In genomic region chr22:27934069-27934468, GRCh38 we compare ENCODE assay signal across 30 cellular contexts.
"Had no signal": no experiment of that assay in that cellular context is flagged by ENCODE, and none has a peak within 500 bp of the region (broad histone marks: within the 10 kb centered on the region; RNA-seq: fewer than 3 reads in every experiment).

No MANE protein-coding gene starts in this region.

- H3K4me1 Mint-ChIP-seq: nephron progenitor cell had no signal

- H3K4me3 ChIP-seq: lower lobe of right lung, neural progenitor cell, ovary, right atrium auricular region, skin epidermis, suprapubic skin, thoracic aorta, tibial artery, upper lobe of right lung, uterus had no signal

- H3K27ac ChIP-seq: lower lobe of right lung, neural progenitor cell, neutrophil, ovary, right atrium auricular region, skin epidermis, suprapubic skin, thoracic aorta, tibial artery, upper lobe of right lung, uterus had no signal

- H3K4me3 Mint-ChIP-seq: mesothelial cell of epicardium; naive B cell; natural killer cell; nephron progenitor cell; neural progenitor cell; stimulated activated naive B cell treated with anti-CD40 and anti-IgM and Interleukin-4, amounts not matched to agents 10 μg/mL and 1 μg/mL and 100 μg/mL, for 72 hours had no signal

- H3K27me3 ChIP-seq: neural progenitor cell, neutrophil, ovary, right atrium auricular region, stomach, suprapubic skin, tibial artery, upper lobe of right lung, uterus had no signal

- H3K4me1 ChIP-seq: lower lobe of right lung, right atrium auricular region, tibial artery, upper lobe of right lung, uterus had no signal

- DNase-seq: hypothalamus; islet precursor cell; lower lobe of right lung; mammary epithelial cell; mesenchymal stem cell; naive B cell; natural killer cell; nephron progenitor cell; occipital lobe; ovary; stimulated activated CD4-positive, alpha-beta T cell treated with anti-CD3 and anti-CD28 coated beads, Interleukin-12 subunit alpha, Interleukin-12 subunit beta, amount 100 ng/mL, for 4 hours; stimulated activated CD4-positive, alpha-beta T cell treated with anti-CD3 and anti-CD28 coated beads, Interleukin-15, amount 100 ng/mL, for 24 hours; stimulated activated CD4-positive, alpha-beta T cell treated with anti-CD3 and anti-CD28 coated beads, Interleukin-2, amount 100 ng/mL, for 24 hours; stimulated activated CD4-positive, alpha-beta T cell treated with anti-CD3 and anti-CD28 coated beads, Interleukin-4, amount 100 ng/mL, for 1 hour; stimulated activated naive B cell treated with anti-CD40 and anti-IgM and Interleukin-4, amounts not matched to agents 10 μg/mL and 1 μg/mL and 100 μg/mL, for 72 hours; stimulated activated naive CD8-positive, alpha-beta T cell treated with anti-CD3 and anti-CD28 coated beads, Interleukin-15, Interleukin-2, amounts not matched to agents 100 U/mL and 50 U/mL, for 24 hours; stomach; tibial artery; trophoblast cell; upper lobe of right lung; uterus had no signal

- H3K9me3 Mint-ChIP-seq: mesothelial cell of epicardium; naive B cell; natural killer cell; nephron progenitor cell; neural progenitor cell; stimulated activated naive B cell treated with anti-CD40 and anti-IgM and Interleukin-4, amounts not matched to agents 10 μg/mL and 1 μg/mL and 100 μg/mL, for 72 hours had no signal

- ATAC-seq: lower lobe of right lung; natural killer cell; sciatic nerve; stimulated activated naive B cell treated with anti-CD40 and anti-IgM and Interleukin-4, amounts not matched to agents 10 μg/mL and 1 μg/mL and 100 μg/mL, for 72 hours; stimulated activated naive CD8-positive, alpha-beta T cell treated with anti-CD3 and anti-CD28 coated beads, Interleukin-15, Interleukin-2, amounts not matched to agents 100 U/mL and 50 U/mL, for 24 hours; upper lobe of right lung had no signal

- H3K27ac Mint-ChIP-seq: mesothelial cell of epicardium; natural killer cell; nephron progenitor cell; neural progenitor cell; progenitor cell of endocrine pancreas; stimulated activated naive B cell treated with anti-CD40 and anti-IgM and Interleukin-4, amounts not matched to agents 10 μg/mL and 1 μg/mL and 100 μg/mL, for 72 hours had no signal

- H3K36me3 Mint-ChIP-seq: natural killer cell; stimulated activated naive B cell treated with anti-CD40 and anti-IgM and Interleukin-4, amounts not matched to agents 10 μg/mL and 1 μg/mL and 100 μg/mL, for 72 hours had no signal

- H3K36me3 ChIP-seq: lower lobe of right lung, neural progenitor cell, neutrophil, ovary, right atrium auricular region, suprapubic skin, thoracic aorta, tibial artery, upper lobe of right lung, uterus had no signal

- H3K9me3 ChIP-seq: lower lobe of right lung, neutrophil, ovary, right atrium auricular region, stomach, suprapubic skin, thoracic aorta, tibial artery, upper lobe of right lung, uterus had no signal

- H3K27me3 Mint-ChIP-seq: naive B cell; progenitor cell of endocrine pancreas; stimulated activated naive B cell treated with anti-CD40 and anti-IgM and Interleukin-4, amounts not matched to agents 10 μg/mL and 1 μg/mL and 100 μg/mL, for 72 hours had no signal
